In genomic region chr2:38835015-38835601, GRCh38 we compare ENCODE assay signal across 9 cellular contexts. TPM values are rescaled to one million over a fixed set of nuclear protein-coding genes. Genes with fewer than 3 reads are reported as not detected.
A peak's percentile ranks its signal among the peaks of the same experiment; 100 is the strongest.
DNase-seq lines count a peak whose midpoint lies in the region; ATAC-seq, FAIRE-seq and TF ChIP-seq lines count a peak whose summit lies in the region.
"Had no signal": no experiment of that assay in that cellular context is flagged by ENCODE, and none has a peak within 500 bp of the region (broad histone marks: within the 10 kb centered on the region; RNA-seq: fewer than 3 reads in every experiment).

No MANE protein-coding gene starts in this region.

- TF ChIP-seq CTCF in AG09309 (IDR thresholded peaks at IDR 0.05; ENCODE audit: control insufficient read depth, insufficient read depth, low read depth, low read length, missing control alignments) = peak; percentile 36
- peak in 5 of 6 experiments; percentile 12 to 63 (median 44) for TF ChIP-seq CTCF in Peyer's patch (IDR thresholded peaks at IDR 0.05)
- TF ChIP-seq CTCF in fibroblast of the aortic adventitia (IDR thresholded peaks at IDR 0.05; ENCODE audit: insufficient read depth, low read length) = peak; percentile 47

- peaks cover 0 to 19% (median 0%) of the 10 kb centered on the region in 3 donors for H3K36me3 ChIP-seq in Peyer's patch

- H3K4me1 ChIP-seq in Peyer's patch = no peaks in the 10 kb centered on the region

- DNase-seq in AG09309 (ENCODE audit: low read depth) (no peak), GM12891 (ENCODE audit: insufficient read length, low spot score) (no peak), Peyer's patch (no peak), fibroblast of the aortic adventitia (ENCODE audit: low read depth) (peak; percentile 36), sciatic nerve (ENCODE audit: low spot score) (no peak), T-helper 9 cell (no peak)
- DNase-seq: T-helper 17 cell had no signal

- ATAC-seq in HG03520 (IDR thresholded peaks at IDR 0.05; ENCODE audit: unreplicated experiment) (no peak), sciatic nerve (no peak), GM21381 (IDR thresholded peaks at IDR 0.05; ENCODE audit: unreplicated experiment) (no peak)

- no peaks in the 10 kb centered on the region for H3K9me3 ChIP-seq in Peyer's patch

- TF ChIP-seq POLR2A in GM12891 (IDR thresholded peaks at IDR 0.05; ENCODE audit: low read depth, low read length) (no peak), Peyer's patch (IDR thresholded peaks at IDR 0.05) (no peak)

- intact Hi-C loops in sciatic nerve (cut with DNase I) = no loop called here

- no peaks in the 10 kb centered on the region for H3K27me3 ChIP-seq in Peyer's patch

- H3K4me3 ChIP-seq in AG09309 (ENCODE audit: control insufficient read depth, low read depth, low read length) (no peak overlapping the region), Peyer's patch (no peak overlapping the region), fibroblast of the aortic adventitia (ENCODE audit: low read depth, low read length) (no peak overlapping the region)

- peak; percentile 13 for FAIRE-seq in GM12891 (lab: Jason Lieb, UNC)

- H3K27ac ChIP-seq in Peyer's patch = no peak overlapping the region

TF ChIP-seq in GM12891, 5 proteins besides CTCF, POLR2A, EP300 and RAD21:
- TF ChIP-seq POU2F2 (IDR thresholded peaks at IDR 0.05; ENCODE audit: low read depth, low read length) (no peak), PAX5 (IDR thresholded peaks at IDR 0.05; ENCODE audit: insufficient read depth, low read length, severe bottlenecking) (no peak), POLR2AphosphoS5 (IDR thresholded peaks at IDR 0.05; ENCODE audit: low read depth, low read length) (no peak), TAF1 (IDR thresholded peaks at IDR 0.05; ENCODE audit: low read depth, low read length) (no peak), SPI1 (IDR thresholded peaks at IDR 0.05; ENCODE audit: low read depth, low read length) (no peak)

RNA-seq across cellular contexts. Expression of gene DHX57, which starts 40.6 kb away (rescaled TPM):
- 7.6 TPM for polyA plus RNA-seq in GM12891 (2012; ENCODE audit: low read depth, missing spikeins)
- total RNA-seq in Peyer's patch (10 to 100 TPM in 1 of 4 donors, 1 to 10 TPM in 3; 4.5 to 69.3 (median 7.3) TPM), fibroblast of the aortic adventitia (ENCODE audit: low replicate concordance) (25.0 and 69.4 TPM in 2 replicates), sciatic nerve (19.8 TPM)

RNA-seq across cellular contexts. Expression of gene MORN2, which starts 40.7 kb away (rescaled TPM):
- 12.4 TPM for polyA plus RNA-seq in GM12891 (2012; ENCODE audit: low read depth, missing spikeins)
- 10 to 100 TPM in 1 of 4 donors, 1 to 10 TPM in 3; 2.5 to 25.6 (median 6.2) TPM for total RNA-seq in Peyer's patch
- 25.3 and 34.7 TPM in 2 replicates for total RNA-seq in fibroblast of the aortic adventitia (ENCODE audit: low replicate concordance)
- 13.0 TPM for total RNA-seq in sciatic nerve

RNA-seq across cellular contexts. Expression of gene ARHGEF33, which starts 54.6 kb away (rescaled TPM):
- polyA plus RNA-seq in GM12891 (2012; ENCODE audit: low read depth, missing spikeins) = 0.09 TPM
- total RNA-seq in Peyer's patch (1 to 10 TPM in 1 of 4 donors, under 1 TPM in 2, not detected in 1; 0.18 to 1.3 (median 0.28) TPM), fibroblast of the aortic adventitia (ENCODE audit: low replicate concordance) (0.25 and 0.54 TPM in 2 replicates), sciatic nerve (4.0 TPM)
- total RNA-seq: T-helper 17 cell had no signal

RNA-seq across cellular contexts. Expression of gene GEMIN6, which starts 57.1 kb away (rescaled TPM):
- 13.5 TPM for polyA plus RNA-seq in GM12891 (2012; ENCODE audit: low read depth, missing spikeins)
- total RNA-seq in Peyer's patch (10 to 100 TPM in 1 of 4 donors, 1 to 10 TPM in 3; 3.9 to 12.4 (median 6.8) TPM), fibroblast of the aortic adventitia (ENCODE audit: low replicate concordance) (5.7 and 8.4 TPM in 2 replicates), sciatic nerve (9.6 TPM)
